In genomic region chr13:45108716-45109706, GRCh38 we compare ENCODE assay signal across 10 cellular contexts. TPM values are rescaled to one million over a fixed set of nuclear protein-coding genes. Genes with fewer than 3 reads are reported as not detected.
DNase-seq lines count a peak whose midpoint lies in the region; ATAC-seq, FAIRE-seq and TF ChIP-seq lines count a peak whose summit lies in the region.
"Had no signal": no experiment of that assay in that cellular context is flagged by ENCODE, and none has a peak within 500 bp of the region (broad histone marks: within the 10 kb centered on the region; RNA-seq: fewer than 3 reads in every experiment).

No MANE protein-coding gene starts in this region.

- H3K4me1 ChIP-seq in left ventricle myocardium inferior: no peaks in the 10 kb centered on the region
- H3K4me1 ChIP-seq: pancreas had no signal

- intact Hi-C loops in activated naive CD4-positive, alpha-beta T cell treated with anti-CD3 and anti-CD28 coated beads for 36 hours (cut with micrococcal nuclease): no loop called here
- intact Hi-C loops in sciatic nerve (cut with DNase I) (no loop called here), left ventricle myocardium inferior (cut with micrococcal nuclease) (no loop called here)

- in situ Hi-C loops in astrocyte of the spinal cord (cut with HindIII; ENCODE audit: low sequenced_read_pairs): no loop called here

- TF ChIP-seq CTCF in astrocyte of the spinal cord (IDR thresholded peaks at IDR 0.05; ENCODE audit: low read depth, low read length): no peak
- no peak for TF ChIP-seq CTCF in left ventricle myocardium inferior (IDR thresholded peaks at IDR 0.05; ENCODE audit: borderline replicate concordance)

- H3K9me3 Mint-ChIP-seq in activated naive CD4-positive, alpha-beta T cell treated with anti-CD3 and anti-CD28 coated beads for 36 hours: no peaks in the 10 kb centered on the region
- H3K9me3 Mint-ChIP-seq in stimulated activated naive CD8-positive, alpha-beta T cell treated with anti-CD3 and anti-CD28 coated beads, Interleukin-15, amount 100 ng/mL, for 72 hours: no peaks in the 10 kb centered on the region

- H3K36me3 Mint-ChIP-seq in activated naive CD4-positive, alpha-beta T cell treated with anti-CD3 and anti-CD28 coated beads for 36 hours (ENCODE audit: low read depth): no peaks in the 10 kb centered on the region

- peaks cover 14% of the 10 kb centered on the region for H3K27me3 ChIP-seq in left ventricle myocardium inferior (ENCODE audit: low read depth)
- H3K27me3 ChIP-seq: pancreas had no signal

- DNase-seq in activated naive CD4-positive, alpha-beta T cell treated with anti-CD3 and anti-CD28 coated beads for 36 hours: peak; percentile 15
- DNase-seq in activated naive CD4-positive, alpha-beta T cell (lab: John Stamatoyannopoulos, UW): no peak
- DNase-seq in astrocyte of the spinal cord (ENCODE audit: low read depth, low spot score): peak; percentile 88
- peak; percentile 25 to 68 for DNase-seq in stimulated activated naive CD8-positive, alpha-beta T cell treated with anti-CD3 and anti-CD28 coated beads, Interleukin-15, amount 100 ng/mL, for 72 hours
- no peak for DNase-seq in sciatic nerve (ENCODE audit: low spot score)
- DNase-seq in urothelium cell line (ENCODE audit: low spot score): no peak
- DNase-seq in left ventricle myocardium inferior: no peak

- H3K36me3 ChIP-seq in left ventricle myocardium inferior: no peaks in the 10 kb centered on the region
- H3K36me3 ChIP-seq: pancreas had no signal

- no peaks in the 10 kb centered on the region for H3K27me3 Mint-ChIP-seq in activated naive CD4-positive, alpha-beta T cell treated with anti-CD3 and anti-CD28 coated beads for 36 hours (ENCODE audit: low read depth)
- H3K27me3 Mint-ChIP-seq in stimulated activated naive CD8-positive, alpha-beta T cell treated with anti-CD3 and anti-CD28 coated beads, Interleukin-15, amount 100 ng/mL, for 72 hours: peaks cover 18% of the 10 kb centered on the region

- CTCF ChIA-PET in activated naive CD4-positive, alpha-beta T cell treated with anti-CD3 and anti-CD28 coated beads for 36 hours (lab: Charles Lee): interaction anchor here (0.7 to 1.3 kb wide), 3 partner anchors 11 to 1502 kb away, joined by 3 to 4 read pairs (median 3); partner anchors contain the start of gene GTF2F2

- H3K27ac Mint-ChIP-seq in activated naive CD4-positive, alpha-beta T cell treated with anti-CD3 and anti-CD28 coated beads for 36 hours: no peak overlapping the region
- peak overlapping the region in 1 of 2 donors; percentile 66 for H3K27ac Mint-ChIP-seq in stimulated activated naive CD8-positive, alpha-beta T cell treated with anti-CD3 and anti-CD28 coated beads, Interleukin-15, amount 100 ng/mL, for 72 hours

- ATAC-seq in HG03175 (IDR thresholded peaks at IDR 0.05; ENCODE audit: unreplicated experiment) (peak; percentile 85), sciatic nerve (no peak)
- peak; percentile 99 for ATAC-seq in stimulated activated naive CD8-positive, alpha-beta T cell treated with anti-CD3 and anti-CD28 coated beads, Interleukin-15, amount 100 ng/mL, for 72 hours

- H3K4me3 Mint-ChIP-seq in activated naive CD4-positive, alpha-beta T cell treated with anti-CD3 and anti-CD28 coated beads for 36 hours: peak overlapping the region; percentile 24
- peak overlapping the region; percentile 12 to 58 for H3K4me3 Mint-ChIP-seq in stimulated activated naive CD8-positive, alpha-beta T cell treated with anti-CD3 and anti-CD28 coated beads, Interleukin-15, amount 100 ng/mL, for 72 hours

- H3K4me3 ChIP-seq in astrocyte of the spinal cord (ENCODE audit: low read depth, low read length): no peak overlapping the region
- no peak overlapping the region for H3K4me3 ChIP-seq in left ventricle myocardium inferior
- H3K4me3 ChIP-seq: pancreas had no signal

- peaks cover 4% of the 10 kb centered on the region for H3K4me1 Mint-ChIP-seq in activated naive CD4-positive, alpha-beta T cell treated with anti-CD3 and anti-CD28 coated beads for 36 hours (ENCODE audit: low read depth)
- peaks cover 19% of the 10 kb centered on the region for H3K4me1 Mint-ChIP-seq in stimulated activated naive CD8-positive, alpha-beta T cell treated with anti-CD3 and anti-CD28 coated beads, Interleukin-15, amount 100 ng/mL, for 72 hours

- no peaks in the 10 kb centered on the region for H3K9me3 ChIP-seq in left ventricle myocardium inferior (replicated peaks)
- H3K9me3 ChIP-seq: pancreas had no signal

- H3K27ac ChIP-seq in left ventricle myocardium inferior (replicated peaks): no peak overlapping the region
- H3K27ac ChIP-seq: C4-2B, pancreas had no signal

- no peak for FAIRE-seq in urothelium cell line (lab: Jason Lieb, UNC)
- FAIRE-seq: pancreas had no signal

RNA-seq across cellular contexts. Expression of gene GTF2F2, which starts 11.3 kb away (rescaled TPM):
- 10 to 100 TPM; 21.3 to 22.4 TPM for total RNA-seq in activated naive CD4-positive, alpha-beta T cell treated with anti-CD3 and anti-CD28 coated beads for 36 hours
- 37.1 TPM for total RNA-seq in sciatic nerve
- 23.1 TPM for total RNA-seq in left ventricle myocardium inferior

Comparison
In these comparisons a context has a peak if more than half of its experiments do, and no peak if none do; other contexts are left out.
1. DNase-seq: peak in activated naive CD4-positive, alpha-beta T cell treated with anti-CD3 and anti-CD28 coated beads for 36 hours (single experiment), astrocyte of the spinal cord (single experiment) and stimulated activated naive CD8-positive, alpha-beta T cell treated with anti-CD3 and anti-CD28 coated beads, Interleukin-15, amount 100 ng/mL, for 72 hours (2 of 2); none in activated naive CD4-positive, alpha-beta T cell (0 of 4), sciatic nerve (single experiment), urothelium cell line (single experiment) and left ventricle myocardium inferior (single experiment).